In the genomic region with DNA sequence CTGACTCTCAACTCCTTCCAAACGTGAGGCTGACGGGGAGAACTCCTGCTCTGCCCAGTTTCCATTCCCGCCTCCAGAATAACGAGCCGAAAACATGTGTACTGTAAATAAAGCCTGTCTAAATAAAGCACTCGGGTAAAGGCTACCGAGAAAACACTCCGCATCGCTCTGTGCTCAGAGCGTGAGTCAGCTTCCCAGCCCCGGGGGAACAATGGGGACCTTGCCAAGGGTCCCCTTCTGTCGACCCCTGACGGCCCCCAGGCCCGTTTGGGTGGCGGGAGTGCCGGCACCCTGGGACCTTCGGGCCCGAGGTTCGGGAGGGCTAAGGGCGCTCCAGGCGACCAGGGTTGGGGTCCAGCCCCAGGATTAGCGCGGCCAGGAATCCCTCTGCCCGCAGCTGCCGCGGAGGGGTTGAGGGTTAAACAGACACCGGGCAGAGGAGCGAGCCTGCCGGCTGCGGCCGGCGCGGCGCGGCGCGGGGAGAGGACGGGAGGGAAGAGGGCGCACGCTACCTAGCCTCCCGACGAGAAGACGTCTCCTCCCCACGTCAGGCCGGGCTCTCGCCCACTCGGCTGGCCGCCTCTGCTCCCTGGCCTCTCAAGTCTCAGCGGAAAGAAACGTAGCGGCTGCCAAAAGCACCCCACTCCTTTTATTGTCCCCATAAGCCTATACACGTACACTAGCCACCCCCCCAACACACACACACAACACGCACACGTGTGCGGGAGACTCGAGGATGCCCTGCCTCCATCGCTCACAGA, we compare ENCODE assay signal across 8 cellular contexts.
A peak's percentile ranks its signal among the peaks of the same experiment; 100 is the strongest.
DNase-seq lines count a peak whose midpoint lies in the region; ATAC-seq and TF ChIP-seq lines count a peak whose summit lies in the region.

No MANE protein-coding gene starts in this region.

- ATAC-seq in RWPE2 (ENCODE audit: low read depth) (peak; percentile 33; the same call in 2 of the 3 replicates), naive B cell (ENCODE audit: low read depth in 2 of 2) (no peak), GM19324 (IDR thresholded peaks at IDR 0.05; ENCODE audit: low FRiP score, unreplicated experiment) (no peak)

- peak; percentile 23 to 31 for DNase-seq in stimulated activated CD4-positive, alpha-beta T cell treated with anti-CD3 and anti-CD28 coated beads, Interleukin-2, amount 100 ng/mL, for 24 hours
- no peak for DNase-seq in stimulated activated CD4-positive, alpha-beta T cell treated with anti-CD3 and anti-CD28 coated beads, Interleukin-4, amount 100 ng/mL, for 24 hours
- DNase-seq in RWPE2 (ENCODE audit: low spot score) (no peak), naive B cell (no peak), HAP-1 (ENCODE audit: low spot score in 2 of 2) (no peak)
- DNase-seq in activated CD4-positive, CD25-positive, alpha-beta regulatory T cell (lab: John Stamatoyannopoulos, UW), result no peak

- H3K4me3 ChIP-seq in RWPE2 (ENCODE audit: severe bottlenecking), result peak overlapping the region; percentile 50
- peak overlapping the region; percentile 61 for H3K4me3 ChIP-seq in duodenal mucosa (ENCODE audit: low read depth in 1 of 2, low read length in 2 of 2)
- H3K4me3 ChIP-seq in HAP-1, result no peak overlapping the region

- H3K27ac ChIP-seq in RWPE2 (ENCODE audit: poor library complexity, severe bottlenecking), result peak overlapping the region; percentile 76
- peak overlapping the region; percentile 94 for H3K27ac ChIP-seq in duodenal mucosa (ENCODE audit: low read depth, low read length)

- H3K4me3 Mint-ChIP-seq in naive B cell, result peak overlapping the region; percentile 74 to 91 (median 82)

- H3K36me3 ChIP-seq in RWPE2 (ENCODE audit: low read depth), result no peaks in the 10 kb centered on the region
- H3K36me3 ChIP-seq in duodenal mucosa (ENCODE audit: control insufficient read depth in 1 of 2, insufficient read depth in 2 of 2, low read length in 2 of 2), result no peaks in the 10 kb centered on the region
- H3K36me3 ChIP-seq in HAP-1 (replicated peaks), result no peaks in the 10 kb centered on the region

- peak overlapping the region; percentile 66 to 70 for H3K9ac ChIP-seq in duodenal mucosa (ENCODE audit: low read depth in 1 of 2, low read length in 2 of 2)

- peaks cover 9 to 26% (median 16%) of the 10 kb centered on the region in 3 donors for H3K27me3 Mint-ChIP-seq in naive B cell

- H3K9me3 ChIP-seq in RWPE2 (ENCODE audit: severe bottlenecking) (no peaks in the 10 kb centered on the region), duodenal mucosa (ENCODE audit: control insufficient read depth in 1 of 2, low read length in 2 of 2) (no peaks in the 10 kb centered on the region), HAP-1 (no peaks in the 10 kb centered on the region)

- H3K27ac Mint-ChIP-seq in naive B cell, result peak overlapping the region; percentile 70 to 94 (median 88)

- H3K4me1 ChIP-seq in RWPE2 (ENCODE audit: insufficient read depth, poor library complexity, severe bottlenecking), result peaks cover 12% of the 10 kb centered on the region
- H3K4me1 ChIP-seq in duodenal mucosa (ENCODE audit: control insufficient read depth in 1 of 2, insufficient read depth in 2 of 2, low read length in 2 of 2), result peaks cover 0 to 11% of the 10 kb centered on the region in 2 donors
- peaks cover 22% of the 10 kb centered on the region for H3K4me1 ChIP-seq in HAP-1

- peaks cover 0 to 7% of the 10 kb centered on the region in 2 donors for H3K36me3 Mint-ChIP-seq in naive B cell

- H3K4me1 Mint-ChIP-seq in naive B cell, result peaks cover 25 to 31% (median 27%) of the 10 kb centered on the region in 3 donors

- H3K27me3 ChIP-seq in RWPE2 (ENCODE audit: insufficient read depth, poor library complexity, severe bottlenecking), result no peaks in the 10 kb centered on the region
- H3K27me3 ChIP-seq in duodenal mucosa (ENCODE audit: control insufficient read depth in 1 of 2, insufficient read depth in 2 of 2, low read length in 2 of 2), result no peaks in the 10 kb centered on the region
- H3K27me3 ChIP-seq in HAP-1 (ENCODE audit: low read depth), result no peaks in the 10 kb centered on the region

- H3K9me3 Mint-ChIP-seq in naive B cell, result peaks cover 0 to 19% (median 8%) of the 10 kb centered on the region in 7 donors

- in situ Hi-C loops in HAP-1 (cut with MboI; ENCODE audit: low sequenced_read_pairs), result no loop called here

- TF ChIP-seq CTCF in RWPE2 (IDR thresholded peaks at IDR 0.05; ENCODE audit: poor library complexity, severe bottlenecking), result no peak

Comparison
In these comparisons a context has a peak if more than half of its experiments do, and no peak if none do; other contexts are left out.
1. DNase-seq: peak in stimulated activated CD4-positive, alpha-beta T cell treated with anti-CD3 and anti-CD28 coated beads, Interleukin-2, amount 100 ng/mL, for 24 hours (2 of 2); none in stimulated activated CD4-positive, alpha-beta T cell treated with anti-CD3 and anti-CD28 coated beads, Interleukin-4, amount 100 ng/mL, for 24 hours (single experiment), RWPE2 (single experiment), naive B cell (single experiment), HAP-1 (0 of 2) and activated CD4-positive, CD25-positive, alpha-beta regulatory T cell (0 of 4).